In the genomic region with DNA sequence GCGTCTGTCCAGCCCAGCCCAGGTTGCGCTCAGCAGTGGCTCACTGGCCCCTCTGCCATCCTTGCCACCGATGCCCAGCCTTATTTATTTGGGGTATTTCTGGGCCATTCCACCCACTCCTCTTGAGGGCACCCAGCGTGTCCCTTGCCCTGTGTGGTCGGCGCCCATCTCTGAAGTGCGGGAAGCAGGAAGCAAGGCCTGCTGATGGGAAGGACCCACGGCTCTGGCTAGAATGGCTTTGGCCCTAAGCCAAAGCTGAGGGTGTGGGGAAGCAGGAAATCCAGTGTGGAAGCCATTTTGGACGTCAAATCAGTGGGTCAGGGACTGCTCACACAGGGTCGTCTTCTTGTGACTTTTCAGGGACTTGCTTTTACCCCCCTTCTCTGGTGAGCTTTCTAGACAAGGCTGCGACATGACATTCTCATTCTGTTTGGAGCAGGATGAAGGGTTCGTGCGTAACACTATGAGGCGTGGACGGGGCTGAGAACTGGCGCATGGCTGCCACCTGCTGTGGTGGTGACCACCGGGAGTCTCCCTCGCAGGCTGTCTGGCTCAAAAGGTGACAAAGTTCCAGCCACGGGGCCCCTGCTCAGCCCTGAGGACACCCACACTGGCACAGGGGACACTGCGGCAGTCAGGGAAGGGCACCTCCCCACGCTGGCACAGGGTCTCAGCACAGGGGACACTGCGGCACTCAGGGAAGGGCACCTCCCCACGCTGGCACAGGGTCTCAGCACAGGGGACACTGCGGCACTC, we compare ENCODE assay signal across 9 cellular contexts. TPM values are rescaled to one million over a fixed set of nuclear protein-coding genes. Genes with fewer than 3 reads are reported as not detected.
DNase-seq lines count a peak whose midpoint lies in the region; ATAC-seq and TF ChIP-seq lines count a peak whose summit lies in the region.
"Had no signal": no experiment of that assay in that cellular context is flagged by ENCODE, and none has a peak within 500 bp of the region (broad histone marks: within the 10 kb centered on the region; RNA-seq: fewer than 3 reads in every experiment).

No MANE protein-coding gene starts in this region.

- intact Hi-C loops in A673 (cut with micrococcal nuclease; ENCODE audit: unreplicated experiment), result no loop called here

- H3K27ac ChIP-seq in DND-41 (ENCODE audit: low read length) (no peak overlapping the region), duodenal mucosa (ENCODE audit: low read depth, low read length) (peak overlapping the region; percentile 59), osteoblast (ENCODE audit: low read depth, low read length) (peak overlapping the region; percentile 66), A673 (ENCODE audit: low read depth, low read length, poor library complexity, severe bottlenecking) (no peak overlapping the region)
- no peak overlapping the region for H3K27ac ChIP-seq in CD8-positive, alpha-beta memory T cell (ENCODE audit: low read depth, low read length)

- H3K27ac Mint-ChIP-seq in CD8-positive, alpha-beta memory T cell, result peak overlapping the region in 2 of 8 donors; percentile 12 to 52

- H3K4me1 ChIP-seq in DND-41 (ENCODE audit: insufficient read depth, low read length) (peaks cover 45% of the 10 kb centered on the region), Loucy (ENCODE audit: insufficient read depth, low read length, poor library complexity, severe bottlenecking) (peaks cover 85% of the 10 kb centered on the region), duodenal mucosa (ENCODE audit: control insufficient read depth in 1 of 2, insufficient read depth in 2 of 2, low read length in 2 of 2) (peaks cover 12 to 18% of the 10 kb centered on the region in 2 donors), osteoblast (ENCODE audit: insufficient read depth, low read length) (peaks cover 33% of the 10 kb centered on the region), A673 (ENCODE audit: insufficient read depth, low read length, poor library complexity, severe bottlenecking) (no peaks in the 10 kb centered on the region)
- H3K4me1 ChIP-seq in CD8-positive, alpha-beta memory T cell (ENCODE audit: insufficient read depth, low read length), result peaks cover 15% of the 10 kb centered on the region

- ATAC-seq in DND-41 (ENCODE audit: insufficient read depth, low read depth) (peak; percentile 8; the same call in 1 of the 3 replicates), GM18502 (IDR thresholded peaks at IDR 0.05; ENCODE audit: poor library complexity, unreplicated experiment) (no peak)

- TF ChIP-seq CTCF in DND-41 (IDR thresholded peaks at IDR 0.05; ENCODE audit: borderline replicate concordance, extremely low read depth, low read length, poor library complexity, severe bottlenecking) (no peak), Loucy (conservative IDR thresholded peaks at IDR 0.05; ENCODE audit: low read length) (no peak), osteoblast (IDR thresholded peaks at IDR 0.05; ENCODE audit: extremely low read depth, low read depth, low read length) (no peak), A673 (conservative IDR thresholded peaks at IDR 0.05; ENCODE audit: low read depth, low read length) (no peak)

- H3K4me2 ChIP-seq in DND-41 (ENCODE audit: insufficient read depth, low read length) (no peak overlapping the region), Loucy (ENCODE audit: low read depth, low read length, poor library complexity, severe bottlenecking) (peak overlapping the region; percentile 71), osteoblast (ENCODE audit: insufficient read depth, low read length) (peak overlapping the region; percentile 83)

- H2AFZ ChIP-seq in DND-41 (ENCODE audit: low read depth, low read length) (no peak overlapping the region), Loucy (ENCODE audit: low read length) (no peak overlapping the region), osteoblast (ENCODE audit: low read length) (no peak overlapping the region)

- H3K27me3 ChIP-seq in DND-41 (ENCODE audit: insufficient read depth, low read length, poor library complexity) (peaks cover 27% of the 10 kb centered on the region), Loucy (ENCODE audit: insufficient read depth, low read length, poor library complexity, severe bottlenecking) (no peaks in the 10 kb centered on the region), duodenal mucosa (ENCODE audit: control insufficient read depth in 1 of 2, insufficient read depth in 2 of 2, low read length in 2 of 2) (peaks cover 4 to 8% of the 10 kb centered on the region in 2 donors), osteoblast (ENCODE audit: insufficient read depth, low read length) (peaks cover 36% of the 10 kb centered on the region), A673 (replicated peaks; ENCODE audit: insufficient read depth, low read depth, low read length, poor library complexity) (no peaks in the 10 kb centered on the region)
- peaks cover 6% of the 10 kb centered on the region for H3K27me3 ChIP-seq in CD8-positive, alpha-beta memory T cell (ENCODE audit: insufficient read depth, low read length, poor library complexity, severe bottlenecking)

- no peaks in the 10 kb centered on the region for H3K36me3 ChIP-seq in DND-41 (ENCODE audit: insufficient read depth, low read length)
- no peaks in the 10 kb centered on the region for H3K36me3 ChIP-seq in Loucy (ENCODE audit: insufficient read depth, low read length)
- H3K36me3 ChIP-seq in duodenal mucosa (ENCODE audit: control insufficient read depth in 1 of 2, insufficient read depth in 2 of 2, low read length in 2 of 2), result no peaks in the 10 kb centered on the region
- H3K36me3 ChIP-seq in osteoblast (ENCODE audit: insufficient read depth, low read length), result no peaks in the 10 kb centered on the region
- no peaks in the 10 kb centered on the region for H3K36me3 ChIP-seq in CD8-positive, alpha-beta memory T cell (ENCODE audit: insufficient read depth, low read length)
- no peaks in the 10 kb centered on the region for H3K36me3 ChIP-seq in A673 (ENCODE audit: insufficient read depth, low read length, poor library complexity, severe bottlenecking)

- CTCF ChIA-PET in CD8-positive, alpha-beta memory T cell (lab: Charles Lee), result no interaction called here
- CTCF ChIA-PET in A673 (lab: Charles Lee), result no interaction called here

- no peak overlapping the region for H3K9ac ChIP-seq in DND-41 (ENCODE audit: low read depth, low read length)
- peak overlapping the region; percentile 40 for H3K9ac ChIP-seq in Loucy (ENCODE audit: low read depth, low read length, poor library complexity, severe bottlenecking)
- no peak overlapping the region for H3K9ac ChIP-seq in duodenal mucosa (ENCODE audit: low read depth in 1 of 2, low read length in 2 of 2)

- DNase-seq in DND-41 (no peak), osteoblast (ENCODE audit: insufficient read length, low spot score, missing footprints) (no peak), A673 (ENCODE audit: low spot score) (no peak), GF-D8 (lab: John Stamatoyannopoulos, UW) (no peak)
- DNase-seq in CD8-positive, alpha-beta memory T cell, result no peak

- no TSS peak for BruUV-seq in A673 (replicated peaks; lab: Mats Ljungman, UMichigan)

- H3K4me3 ChIP-seq in DND-41 (ENCODE audit: low read depth in 1 of 2, low read length in 2 of 2) (no peak overlapping the region), Loucy (ENCODE audit: low read length, poor library complexity, severe bottlenecking) (peak overlapping the region; percentile 34), duodenal mucosa (ENCODE audit: low read depth in 1 of 2, low read length in 2 of 2) (no peak overlapping the region), osteoblast (ENCODE audit: insufficient read depth, low read length) (peak overlapping the region; percentile 36), A673 (ENCODE audit: low read depth, low read length, poor library complexity, severe bottlenecking) (no peak overlapping the region)
- no peak overlapping the region for H3K4me3 ChIP-seq in CD8-positive, alpha-beta memory T cell (ENCODE audit: low read length)
- H3K4me3 ChIP-seq: mucosa of descending colon had no signal

- H3K79me2 ChIP-seq in DND-41 (ENCODE audit: insufficient read depth, low read length) (no peaks in the 10 kb centered on the region), Loucy (ENCODE audit: insufficient read depth, low read length) (no peaks in the 10 kb centered on the region; the same call in 1 of the 2 replicates), osteoblast (ENCODE audit: insufficient read depth, low read length) (no peaks in the 10 kb centered on the region)

- no peaks in the 10 kb centered on the region for H3K36me3 Mint-ChIP-seq in CD8-positive, alpha-beta memory T cell

- no peaks in the 10 kb centered on the region for H3K9me2 ChIP-seq in Loucy (replicated peaks; ENCODE audit: low read depth, low read length)

- H3F3A ChIP-seq in Loucy (ENCODE audit: low read depth), result peaks cover 3% of the 10 kb centered on the region; the same call in 1 of the 2 replicates

- peaks cover 0 to under 1% (median 0%) of the 10 kb centered on the region in 5 donors for H3K9me3 Mint-ChIP-seq in CD8-positive, alpha-beta memory T cell

- H3K9me3 ChIP-seq in DND-41 (ENCODE audit: insufficient read depth, low read length, severe bottlenecking), result no peaks in the 10 kb centered on the region
- H3K9me3 ChIP-seq in Loucy (ENCODE audit: insufficient read depth, low read depth, low read length), result no peaks in the 10 kb centered on the region
- H3K9me3 ChIP-seq in duodenal mucosa (ENCODE audit: control insufficient read depth in 1 of 2, low read length in 2 of 2), result no peaks in the 10 kb centered on the region
- no peaks in the 10 kb centered on the region for H3K9me3 ChIP-seq in osteoblast (ENCODE audit: low read depth, low read length)
- H3K9me3 ChIP-seq in CD8-positive, alpha-beta memory T cell (ENCODE audit: low read length), result no peaks in the 10 kb centered on the region
- H3K9me3 ChIP-seq in A673 (ENCODE audit: low read depth, low read length, poor library complexity, severe bottlenecking), result no peaks in the 10 kb centered on the region
- H3K9me3 ChIP-seq: mucosa of descending colon had no signal

- H4K20me1 ChIP-seq in DND-41 (ENCODE audit: insufficient read depth, low read length) (peaks cover 8% of the 10 kb centered on the region; the same call in 1 of the 2 replicates), Loucy (ENCODE audit: insufficient read depth, low read length, poor library complexity, severe bottlenecking) (no peaks in the 10 kb centered on the region), osteoblast (ENCODE audit: insufficient read depth, low read length) (no peaks in the 10 kb centered on the region)

- H3K4me3 Mint-ChIP-seq in CD8-positive, alpha-beta memory T cell, result peak overlapping the region in 1 of 7 donors; percentile 13

- POLR2A ChIA-PET in CD8-positive, alpha-beta memory T cell (lab: Charles Lee), result no interaction called here
- POLR2A ChIA-PET in A673 (lab: Charles Lee; ENCODE audit: low non-redundant PET), result no interaction called here

- H3K4me1 Mint-ChIP-seq in CD8-positive, alpha-beta memory T cell, result peaks cover 14 to 17% (median 14%) of the 10 kb centered on the region in 3 donors

- peaks cover 23 to 50% of the 10 kb centered on the region in 2 donors for H3K27me3 Mint-ChIP-seq in CD8-positive, alpha-beta memory T cell

RNA-seq across cellular contexts. Expression of a gene that starts 50.7 kb away (rescaled TPM):
- total RNA-seq in osteoblast, result under 0.01 TPM in 1 of 2 replicates, not detected in the other
- total RNA-seq in CD8-positive, alpha-beta memory T cell, result under 1 TPM; 0.20 to 0.48 TPM
- polyA plus RNA-seq in CD8-positive, alpha-beta memory T cell, result not detected
- 22.9 and 23.5 TPM in 2 replicates for total RNA-seq in A673 (2021)

Comparison
In these comparisons a context has a peak if more than half of its experiments do, and no peak if none do; other contexts are left out.
1. H3K27ac ChIP-seq: peak in duodenal mucosa (single experiment) and osteoblast (single experiment); none in DND-41 (single experiment), CD8-positive, alpha-beta memory T cell (single experiment) and A673 (single experiment).
2. H3K4me3 ChIP-seq: peak in Loucy (single experiment) and osteoblast (single experiment); none in DND-41 (0 of 2), duodenal mucosa (0 of 2), CD8-positive, alpha-beta memory T cell (single experiment) and A673 (single experiment).
3. RNA of a gene that starts 50.7 kb away (total RNA-seq): 22.9 to 23.5 TPM in A673; 0.20 to 0.48 TPM in CD8-positive, alpha-beta memory T cell and under 0.01 TPM in osteoblast; every median in the first group is over 10 times any median in the second.